9 cellular contexts compared by ENCODE assay signal in genomic region chr7:30596721-30597120, GRCh38. TPM values are rescaled to one million over a fixed set of nuclear protein-coding genes. Genes with fewer than 3 reads are reported as not detected.
DNase-seq lines count a peak whose midpoint lies in the region; ATAC-seq, FAIRE-seq and TF ChIP-seq lines count a peak whose summit lies in the region.
"Had no signal": no experiment of that assay in that cellular context is flagged by ENCODE, and none has a peak within 500 bp of the region (broad histone marks: within the 10 kb centered on the region; RNA-seq: fewer than 3 reads in every experiment).

No MANE protein-coding gene starts in this region.

- no peaks in the 10 kb centered on the region for H3K9me3 ChIP-seq in SK-N-SH
- H3K9me3 ChIP-seq in endothelial cell of umbilical vein (replicated peaks; ENCODE audit: control insufficient read depth, insufficient read depth, low read length) = no peaks in the 10 kb centered on the region

- no peaks in the 10 kb centered on the region for H3K9me1 ChIP-seq in endothelial cell of umbilical vein (replicated peaks; ENCODE audit: control insufficient read depth, extremely low read depth, insufficient read depth, low read length)

- TF ChIP-seq EP300 in SK-N-SH (IDR thresholded peaks at IDR 0.05; ENCODE audit: borderline replicate concordance in 1 of 2, low read depth in 1 of 2, low read length in 1 of 2) = no peak

- DNase-seq in SK-N-SH = no peak
- DNase-seq in RPMI7951 (ENCODE audit: low read depth) = peak; percentile 32
- DNase-seq in endothelial cell of umbilical vein (ENCODE audit: low read depth, low spot score) = no peak
- DNase-seq in skeletal muscle cell (ENCODE audit: low read depth) = no peak
- no peak for DNase-seq in lower leg skin (ENCODE audit: low spot score in 2 of 2)
- no peak for DNase-seq in stimulated activated CD4-positive, alpha-beta T cell treated with anti-CD3 and anti-CD28 coated beads, Interleukin-4, amount 100 ng/mL, for 4 hours

- TF ChIP-seq RAD21 in SK-N-SH (IDR thresholded peaks at IDR 0.05; ENCODE audit: low read length) = no peak

- H3K4me2 ChIP-seq in SK-N-SH = peak overlapping the region; percentile 91
- peak overlapping the region; percentile 88 for H3K4me2 ChIP-seq in endothelial cell of umbilical vein (ENCODE audit: insufficient read depth, low read length)

- peaks cover 44% of the 10 kb centered on the region for H4K20me1 ChIP-seq in SK-N-SH (ENCODE audit: insufficient read depth)
- no peaks in the 10 kb centered on the region for H4K20me1 ChIP-seq in endothelial cell of umbilical vein (replicated peaks; ENCODE audit: control insufficient read depth, extremely low read depth, insufficient read depth, low read length)

- intact Hi-C loops in endothelial cell of umbilical vein (cut with micrococcal nuclease) (no loop called here), lower leg skin (cut with DNase I; ENCODE audit: low total_unique reads) (no loop called here)

- TF ChIP-seq CTCF in SK-N-SH (IDR thresholded peaks at IDR 0.05) (no peak), endothelial cell of umbilical vein (IDR thresholded peaks at IDR 0.05; ENCODE audit: extremely low read depth in 1 of 2, insufficient read depth in 1 of 2, low read depth in 1 of 2, low read length in 2 of 2) (no peak), lower leg skin (IDR thresholded peaks at IDR 0.05) (no peak)

- H3K4me1 ChIP-seq in SK-N-SH (ENCODE audit: control insufficient read depth in 1 of 2, insufficient read depth in 2 of 2, low read depth in 1 of 2, low read length in 1 of 2) (peaks cover 4 to 13% of the 10 kb centered on the region in 2 experiments; a peak in 3 of 4 replicates), endothelial cell of umbilical vein (ENCODE audit: control insufficient read depth, extremely low read depth, insufficient read depth, low read length) (peaks cover 21% of the 10 kb centered on the region)

- H3K36me3 ChIP-seq in SK-N-SH (replicated peaks in 1 of 2; ENCODE audit: control insufficient read depth in 1 of 2, insufficient read depth in 2 of 2, low read length in 1 of 2) = peaks cover 28 to 51% of the 10 kb centered on the region in 2 experiments
- peaks cover 7 to 9% of the 10 kb centered on the region in 2 experiments for H3K36me3 ChIP-seq in endothelial cell of umbilical vein (ENCODE audit: control insufficient read depth in 2 of 2, extremely low read depth in 1 of 2, insufficient read depth in 2 of 2, low read length in 2 of 2)

- CTCF ChIA-PET in SK-N-SH (lab: Yijun Ruan, JAX) = interaction anchor here (2.2 kb wide), 1 partner anchor 143 kb away, joined by 8 read pairs; no protein-coding TSS in a partner anchor
- CTCF ChIA-PET in endothelial cell of umbilical vein (lab: Charles Lee) = no interaction called here

- H3F3A ChIP-seq in SK-N-SH (replicated peaks; ENCODE audit: insufficient read depth) = peaks cover 5% of the 10 kb centered on the region

- H3K27ac ChIP-seq in SK-N-SH (ENCODE audit: low read depth in 2 of 2, low read length in 1 of 2) (peak overlapping the region in 1 of 2 experiments; percentile 94; a peak in 2 of 4 replicates), endothelial cell of umbilical vein (ENCODE audit: insufficient read depth, low read depth, low read length) (peak overlapping the region; percentile 84)

- 61% methylated on average over 3 of the region's 3 CpGs for WGBS in SK-N-SH (ENCODE audit: low lambda C conversion rate)
- WGBS in lower leg skin, 2 donors = 67 to 81% methylated on average over 3 of the region's 3 CpGs

- BruUV-seq in endothelial cell of umbilical vein (replicated peaks; lab: Mats Ljungman, UMichigan) = no TSS peak

- H2AFZ ChIP-seq in SK-N-SH (ENCODE audit: low read depth) (no peak overlapping the region), endothelial cell of umbilical vein (ENCODE audit: low read depth, low read length) (no peak overlapping the region)

- H3K9me2 ChIP-seq in SK-N-SH = no peaks in the 10 kb centered on the region

- peaks cover 97% of the 10 kb centered on the region for H3K79me2 ChIP-seq in SK-N-SH (ENCODE audit: insufficient read depth)
- peaks cover 67% of the 10 kb centered on the region for H3K79me2 ChIP-seq in endothelial cell of umbilical vein (ENCODE audit: control insufficient read depth, insufficient read depth, low read length)

- no peak for FAIRE-seq in endothelial cell of umbilical vein (lab: Jason Lieb, UNC)
- FAIRE-seq: colon had no signal

- POLR2A ChIA-PET in SK-N-SH (lab: Yijun Ruan, JAX) (no interaction called here), endothelial cell of umbilical vein (lab: Charles Lee) (no interaction called here)

- H3K4me3 ChIP-seq in SK-N-SH (ENCODE audit: low read depth in 2 of 2, low read length in 1 of 2) (peak overlapping the region; percentile 93 to 100), endothelial cell of umbilical vein (replicated peaks in 1 of 3; ENCODE audit: insufficient read depth in 1 of 3, low read depth in 1 of 3, low read length in 3 of 3) (peak overlapping the region; percentile 53 to 96 (median 57)), skeletal muscle cell (ENCODE audit: low read depth, low read length) (peak overlapping the region; percentile 100), lower leg skin (ENCODE audit: low read depth, poor library complexity, severe bottlenecking) (no peak overlapping the region)

- H3K9ac ChIP-seq in SK-N-SH (peak overlapping the region; percentile 92), endothelial cell of umbilical vein (replicated peaks; ENCODE audit: extremely low read depth, insufficient read depth, low read length) (peak overlapping the region; percentile 93)

- dilution Hi-C loops in endothelial cell of umbilical vein (cut with MboI; ENCODE audit: extremely low pct_ligation_motif_present, low sequenced_read_pairs) = no loop called here

- H3K27me3 ChIP-seq in SK-N-SH (ENCODE audit: insufficient read depth) (no peaks in the 10 kb centered on the region), endothelial cell of umbilical vein (ENCODE audit: control insufficient read depth in 2 of 2, insufficient read depth in 2 of 2, low read length in 2 of 2) (no peaks in the 10 kb centered on the region)

- ATAC-seq in SK-N-SH treated with all-trans-retinoic acid at 6 μM for 48 hours (no peak), HG02571 (IDR thresholded peaks at IDR 0.05; ENCODE audit: unreplicated experiment) (no peak)

- TF ChIP-seq POLR2A in endothelial cell of umbilical vein (IDR thresholded peaks at IDR 0.05; ENCODE audit: low read depth, low read length) = no peak
- TF ChIP-seq POLR2A in lower leg skin (IDR thresholded peaks at IDR 0.05) = no peak

TF ChIP-seq in SK-N-SH, 30 proteins besides CTCF, POLR2A, EP300 and RAD21:
- 0 out of 2 replicates have a peak, but pooled peaks have one; percentile 13 for TF ChIP-seq MXI1 (IDR thresholded peaks at IDR 0.05; ENCODE audit: low read depth, low read length)
- no peak for TF ChIP-seq TAF1 (IDR thresholded peaks at IDR 0.05; ENCODE audit: borderline replicate concordance, low read depth, low read length)

TF ChIP-seq in SK-N-SH treated with all-trans-retinoic acid at 6 μM for 48 hours, 23 proteins besides CTCF, POLR2A, EP300 and RAD21:
- TF ChIP-seq ZFP30 (CRISPR knock-in tag; IDR thresholded peaks at IDR 0.05) = no peak
- TF ChIP-seq SNAI2 (CRISPR knock-in tag; IDR thresholded peaks at IDR 0.05) = no peak

TF ChIP-seq in endothelial cell of umbilical vein, 7 proteins besides CTCF, POLR2A, EP300 and RAD21:
- TF ChIP-seq EZH2 (IDR thresholded peaks at IDR 0.05; ENCODE audit: borderline replicate concordance, low read depth, low read length, severe bottlenecking) (no peak), POLR2AphosphoS5 (IDR thresholded peaks at IDR 0.05; ENCODE audit: insufficient read depth, low read depth, low read length) (no peak), JUN (IDR thresholded peaks at IDR 0.05; ENCODE audit: borderline replicate concordance, insufficient read depth, insufficient read length, low read depth) (no peak), MYC (IDR thresholded peaks at IDR 0.05; ENCODE audit: low read depth, low read length) (no peak), GATA2 (IDR thresholded peaks at IDR 0.05; ENCODE audit: insufficient read depth, insufficient read length, low read depth, low read length) (no peak), FOS (IDR thresholded peaks at IDR 0.05; ENCODE audit: borderline replicate concordance, insufficient read depth, low read length) (no peak)
- TF ChIP-seq, protein P1, sequence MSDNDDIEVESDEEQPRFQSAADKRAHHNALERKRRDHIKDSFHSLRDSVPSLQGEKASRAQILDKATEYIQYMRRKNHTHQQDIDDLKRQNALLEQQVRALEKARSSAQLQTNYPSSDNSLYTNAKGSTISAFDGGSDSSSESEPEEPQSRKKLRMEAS (IDR thresholded peaks at IDR 0.05; ENCODE audit: insufficient read depth, insufficient read length) = no peak

RNA-seq across cellular contexts. Expression of gene GARS1, which starts 2.0 kb away (rescaled TPM):
- 301 and 344 TPM in 2 replicates for polyA plus RNA-seq in SK-N-SH (2012; rRNA removed)
- polyA plus RNA-seq in SK-N-SH (2012; cell fraction: cytosol; rRNA removed) = 227 and 241 TPM in 2 replicates
- 341 and 449 TPM in 2 replicates for polyA plus RNA-seq in SK-N-SH (2012; cell fraction: nucleus; rRNA removed)
- total RNA-seq in RPMI7951 (2014; rRNA removed; shearing (Covaris generic)) = 159 and 219 TPM in 2 replicates
- total RNA-seq in endothelial cell of umbilical vein = 194 and 206 TPM in 2 replicates
- 295 and 300 TPM in 2 replicates for polyA plus RNA-seq in endothelial cell of umbilical vein
- 315 and 360 TPM in 2 replicates for polyA plus RNA-seq in endothelial cell of umbilical vein (2011; cell fraction: cytosol; rRNA removed)
- 242 and 254 TPM in 2 replicates for polyA plus RNA-seq in endothelial cell of umbilical vein (2011; cell fraction: nucleus; rRNA removed)
- 164 and 212 TPM in 2 replicates for polyA plus RNA-seq in endothelial cell of umbilical vein (2012)
- polyA minus RNA-seq in endothelial cell of umbilical vein = 418 and 437 TPM in 2 replicates
- polyA minus RNA-seq in endothelial cell of umbilical vein (2011; cell fraction: cytosol; rRNA and poly(A)+ RNA removed) = 208 TPM
- polyA minus RNA-seq in endothelial cell of umbilical vein (2011; cell fraction: nucleus; rRNA and poly(A)+ RNA removed) = 144 and 179 TPM in 2 replicates
- 100 to 1,000 TPM in 2 of 4 donors, 10 to 100 TPM in 2; 73.2 to 107 (median 99.8) TPM for total RNA-seq in lower leg skin
